Comparison of ENCODE assay signal across 8 cellular contexts in the genomic region with DNA sequence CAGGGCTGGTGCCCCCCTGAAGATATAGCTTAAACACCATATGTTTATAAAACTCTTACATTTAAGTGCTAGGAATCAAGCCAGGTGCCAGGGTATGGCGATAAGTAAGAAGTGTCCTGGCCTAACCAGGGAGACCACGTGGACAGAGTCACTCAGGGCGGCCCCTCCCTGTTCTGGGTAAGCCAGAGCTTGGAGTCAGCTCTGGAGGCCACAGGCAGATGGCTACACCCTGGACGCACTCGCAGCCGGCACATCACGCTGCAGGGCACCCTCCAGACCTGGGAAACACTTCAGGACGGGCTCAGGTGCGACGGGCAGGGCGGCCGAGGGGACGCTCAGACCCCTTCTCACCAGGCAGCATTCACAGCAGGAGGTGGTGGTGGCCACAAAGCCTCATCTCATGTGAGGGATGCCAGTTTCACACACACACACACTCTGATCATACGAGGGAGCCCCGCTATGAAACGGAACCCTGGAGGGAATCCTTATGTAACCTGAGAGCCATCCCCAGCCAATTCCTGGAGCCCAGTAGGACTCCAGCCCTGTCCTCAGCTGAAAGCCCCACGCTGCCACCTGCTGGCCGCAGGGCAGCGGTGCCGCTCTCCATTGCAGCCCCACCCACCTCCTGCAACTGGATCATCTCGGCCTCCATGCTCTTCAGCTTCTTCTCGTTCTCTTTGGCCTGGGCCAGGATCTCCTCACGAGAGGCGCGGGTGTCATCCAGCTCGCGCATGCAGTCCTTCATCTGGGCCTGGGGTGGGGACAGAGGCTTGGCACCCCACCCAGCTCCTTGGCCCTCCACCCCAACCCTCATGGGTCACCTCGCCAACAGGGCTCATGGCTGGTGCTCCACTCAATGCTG. TPM values are rescaled to one million over a fixed set of nuclear protein-coding genes. Genes with fewer than 3 reads are reported as not detected.
DNase-seq lines count a peak whose midpoint lies in the region; ATAC-seq and TF ChIP-seq lines count a peak whose summit lies in the region.

No MANE protein-coding gene starts in this region.

- peak overlapping the region; percentile 28 for H3K27ac ChIP-seq in HUES48 (ENCODE audit: low read depth, low read length)
- peak overlapping the region; percentile 49 for H3K27ac ChIP-seq in neutrophil
- H3K27ac ChIP-seq in substantia nigra (ENCODE audit: low read depth, low read length, poor library complexity, severe bottlenecking): no peak overlapping the region

- peak; percentile 97 for TF ChIP-seq CTCF in fibroblast of the aortic adventitia (IDR thresholded peaks at IDR 0.05; ENCODE audit: insufficient read depth, low read length)
- peak; percentile 83 for TF ChIP-seq CTCF in neutrophil (IDR thresholded peaks at IDR 0.05)

- no peaks in the 10 kb centered on the region for H3K9me3 ChIP-seq in HUES48 (ENCODE audit: control insufficient read depth, insufficient read depth, low read length)
- peaks cover 4% of the 10 kb centered on the region for H3K9me3 ChIP-seq in neutrophil

- H3K4me3 ChIP-seq in HUES48 (ENCODE audit: low read depth, low read length) (no peak overlapping the region), fibroblast of the aortic adventitia (ENCODE audit: low read depth, low read length) (no peak overlapping the region), neutrophil (ENCODE audit: low read depth in 1 of 2, low read length in 1 of 2) (no peak overlapping the region)

- peaks cover 83% of the 10 kb centered on the region for H3K36me3 ChIP-seq in HUES48 (ENCODE audit: control insufficient read depth, insufficient read depth, low read length)
- H3K36me3 ChIP-seq in neutrophil: peaks cover 99% of the 10 kb centered on the region

- DNase-seq in CMK (ENCODE audit: low read depth) (peak; percentile 42), RPMI7951 (ENCODE audit: low read depth) (peak; percentile 59), fibroblast of the aortic adventitia (ENCODE audit: low read depth) (peak; percentile 80), substantia nigra (lab: John Stamatoyannopoulos, UW) (peak in 45 of 49 donors; percentile 4 to 86 (median 61))
- peak; percentile 48 for DNase-seq in activated T-helper 9 cell treated with anti-CD3 and anti-CD28 coated beads, Interleukin-2, amount 50 U/mL, for 16 hours (ENCODE audit: low read depth)

- no peak overlapping the region for H3K9ac ChIP-seq in HUES48 (ENCODE audit: low read depth, low read length)

- H3K27me3 ChIP-seq in HUES48 (ENCODE audit: control insufficient read depth, insufficient read depth, low read length): no peaks in the 10 kb centered on the region
- no peaks in the 10 kb centered on the region for H3K27me3 ChIP-seq in neutrophil

- no peak for ATAC-seq in HG03196 (IDR thresholded peaks at IDR 0.05; ENCODE audit: unreplicated experiment)

- H3K4me1 ChIP-seq in HUES48 (ENCODE audit: control insufficient read depth, insufficient read depth, low read length): peaks cover 4% of the 10 kb centered on the region; the same call in 1 of the 2 replicates
- H3K4me1 ChIP-seq in neutrophil (ENCODE audit: control insufficient read depth in 1 of 2, insufficient read depth in 1 of 2, low read depth in 1 of 2, low read length in 1 of 2): no peaks in the 10 kb centered on the region

RNA-seq across cellular contexts. Expression of gene APOL1, which starts 33.4 kb away (rescaled TPM):
- total RNA-seq in RPMI7951 (2014; rRNA removed; shearing (Covaris generic)): 6.2 and 8.0 TPM in 2 replicates
- 10.3 and 29.4 TPM in 2 replicates for total RNA-seq in fibroblast of the aortic adventitia (ENCODE audit: low replicate concordance)

RNA-seq across cellular contexts. Expression of gene APOL2, which starts 47.0 kb away (rescaled TPM):
- total RNA-seq in RPMI7951 (2014; rRNA removed; shearing (Covaris generic)): 25.6 and 37.0 TPM in 2 replicates
- total RNA-seq in fibroblast of the aortic adventitia (ENCODE audit: low replicate concordance): 45.2 and 228 TPM in 2 replicates
